Comparison of ENCODE assay signal across 23 cellular contexts in genomic region chr16:4203748-4204147, GRCh38. TPM values are rescaled to one million over a fixed set of nuclear protein-coding genes. Genes with fewer than 3 reads are reported as not detected.
DNase-seq lines count a peak whose midpoint lies in the region; ATAC-seq, FAIRE-seq and TF ChIP-seq lines count a peak whose summit lies in the region.
"Had no signal": no experiment of that assay in that cellular context is flagged by ENCODE, and none has a peak within 500 bp of the region (broad histone marks: within the 10 kb centered on the region; RNA-seq: fewer than 3 reads in every experiment).

No MANE protein-coding gene starts in this region.

- no peak for TF ChIP-seq CTCF in nephron (IDR thresholded peaks at IDR 0.05; ENCODE audit: unreplicated experiment in 3 of 3)

- no peaks in the 10 kb centered on the region for H3K9me3 Mint-ChIP-seq in nephron

- peaks cover 37% of the 10 kb centered on the region for H3K4me1 Mint-ChIP-seq in nephron

- no peaks in the 10 kb centered on the region for H3K36me3 Mint-ChIP-seq in nephron (ENCODE audit: low read depth)
- H3K36me3 Mint-ChIP-seq: CD8-positive, alpha-beta memory T cell had no signal

- peak overlapping the region in 2 of 3 experiments; percentile 97 to 98 for H3K27ac Mint-ChIP-seq in nephron
- H3K27ac Mint-ChIP-seq: CD8-positive, alpha-beta memory T cell; T-helper 17 cell had no signal

- intact Hi-C loops in Right ventricle myocardium superior (cut with DNase I), result loop anchor here (5.0 to 10.0 kb wide), 2 partner anchors 34 to 201 kb away; no protein-coding TSS in a partner anchor

- peak overlapping the region in 1 of 3 experiments; percentile 89 for H3K4me3 Mint-ChIP-seq in nephron
- H3K4me3 Mint-ChIP-seq: CD8-positive, alpha-beta memory T cell; T-helper 17 cell had no signal

- no peak for TF ChIP-seq POLR2A in GM12891 (IDR thresholded peaks at IDR 0.05; ENCODE audit: low read depth, low read length)

- peaks cover 9% of the 10 kb centered on the region for H3K27me3 Mint-ChIP-seq in nephron (ENCODE audit: low read depth)

- no peak for ATAC-seq in Right ventricle myocardium superior (ENCODE audit: poor library complexity)
- ATAC-seq: T-helper 17 cell had no signal

- FAIRE-seq in GM12891 (lab: Jason Lieb, UNC), result no peak
- FAIRE-seq: G401.6, RCC 7860 had no signal

- DNase-seq in NCI-H2107 treated with DMSO at 0.1 percent for 48 hours (lab: John Stamatoyannopoulos, UW; ENCODE audit: unreplicated experiment) (peak; percentile 27), NCI-H2107 (lab: John Stamatoyannopoulos, UW) (no peak), SW480 (ENCODE audit: low spot score) (peak; percentile 10), GM12891 (ENCODE audit: insufficient read length, low spot score) (no peak), Right ventricle myocardium superior (no peak), amygdala (lab: John Stamatoyannopoulos, UW) (no peak)
- DNase-seq: 8988T; AML-193; CD8-positive, alpha-beta memory T cell; GOT3; HCEC 1CT; NCI-H2029; NCI-H2171 treated with DMSO at 0.1 percent for 48 hours; NCI-H526 treated with DMSO at 0.1 percent for 48 hours; OCI-M1; T-helper 17 cell had no signal

TF ChIP-seq in GM12891, 5 proteins besides CTCF, POLR2A, EP300 and RAD21:
- TF ChIP-seq POU2F2 (IDR thresholded peaks at IDR 0.05; ENCODE audit: low read depth, low read length) (no peak), TAF1 (IDR thresholded peaks at IDR 0.05; ENCODE audit: low read depth, low read length) (no peak), POLR2AphosphoS5 (IDR thresholded peaks at IDR 0.05; ENCODE audit: low read depth, low read length) (no peak), SPI1 (IDR thresholded peaks at IDR 0.05; ENCODE audit: low read depth, low read length) (no peak), PAX5 (IDR thresholded peaks at IDR 0.05; ENCODE audit: insufficient read depth, low read length, severe bottlenecking) (no peak)

RNA-seq across cellular contexts. Expression of gene SRL, which starts 38.1 kb away (rescaled TPM):
- polyA plus RNA-seq in GM12891 (2012; ENCODE audit: low read depth, missing spikeins), result not detected
- total RNA-seq in Right ventricle myocardium superior, result 350 TPM
- total RNA-seq: CD8-positive, alpha-beta memory T cell; Daoy; HT1080; M059J; SK-MEL-5; T-helper 17 cell had no signal
- polyA plus RNA-seq: CD8-positive, alpha-beta memory T cell had no signal

Comparison
In these comparisons a context has a peak if more than half of its experiments do, and no peak if none do; other contexts are left out.
1. DNase-seq: peak in NCI-H2107 treated with DMSO at 0.1 percent for 48 hours (single experiment) and SW480 (single experiment); none in NCI-H2107 (single experiment), GM12891 (single experiment), Right ventricle myocardium superior (single experiment) and amygdala (0 of 56).